ENCODE assay signal across 8 cellular contexts in genomic region chr9:128551652-128552152, GRCh38. TPM values are rescaled to one million over a fixed set of nuclear protein-coding genes. Genes with fewer than 3 reads are reported as not detected.
DNase-seq lines count a peak whose midpoint lies in the region; ATAC-seq and TF ChIP-seq lines count a peak whose summit lies in the region.

No MANE protein-coding gene starts in this region.

- peaks cover 12% of the 10 kb centered on the region for H3K79me1 ChIP-seq in trophoblast cell (ENCODE audit: low read length)

- TF ChIP-seq EP300 in esophagus muscularis mucosa (IDR thresholded peaks at IDR 0.05) = no peak

- H3K4me2 ChIP-seq in PC-3 (ENCODE audit: low read length) (peak overlapping the region; percentile 82), trophoblast cell (ENCODE audit: low read length) (peak overlapping the region; percentile 93)

- H2AK5ac ChIP-seq in trophoblast cell (ENCODE audit: low read length) = no peak overlapping the region

- H3K4me1 ChIP-seq in PC-3 (ENCODE audit: insufficient read depth, low read length) = peaks cover 37% of the 10 kb centered on the region
- peaks cover 53 to 72% (median 66%) of the 10 kb centered on the region in 4 donors for H3K4me1 ChIP-seq in esophagus muscularis mucosa
- peaks cover 6 to 10% of the 10 kb centered on the region in 2 experiments for H3K4me1 ChIP-seq in trophoblast cell (ENCODE audit: control insufficient read depth in 1 of 2, insufficient read depth in 2 of 2, low read length in 2 of 2)

- H3K4me3 ChIP-seq in PC-3 (ENCODE audit: low read length) = peak overlapping the region; percentile 70
- H3K4me3 ChIP-seq in esophagus muscularis mucosa = peak overlapping the region; percentile 77 to 99 (median 96)
- H3K4me3 ChIP-seq in trophoblast cell (ENCODE audit: low read depth, low read length) = peak overlapping the region; percentile 97

- H3F3A ChIP-seq in PC-3 (ENCODE audit: low read length, unreplicated experiment) = peaks cover 7% of the 10 kb centered on the region

- H2AFZ ChIP-seq in PC-3 (ENCODE audit: low read length) = peak overlapping the region; percentile 62
- peak overlapping the region; percentile 33 for H2AFZ ChIP-seq in trophoblast cell (ENCODE audit: insufficient read depth, low read length, poor library complexity)

- H4K12ac ChIP-seq in trophoblast cell (ENCODE audit: low read depth, low read length) = peak overlapping the region; percentile 6

- 2% methylated on average over 15 of the region's 22 CpGs for WGBS in esophagus muscularis mucosa
- WGBS in trophoblast cell (ENCODE audit: extremely low coverage, insufficient coverage, insufficient read length) = no CpG with 5 or more reads among the region's 22 CpGs

- peak overlapping the region; percentile 20 for H3K27ac ChIP-seq in PC-3 (ENCODE audit: low read length)
- H3K27ac ChIP-seq in esophagus muscularis mucosa (replicated peaks in 1 of 4) = peak overlapping the region; percentile 98 to 100 (median 99)
- peak overlapping the region; percentile 24 for H3K27ac ChIP-seq in trophoblast cell (ENCODE audit: low read depth, low read length)

- H3K79me2 ChIP-seq in PC-3 (ENCODE audit: low read length) (peaks cover 43% of the 10 kb centered on the region), trophoblast cell (ENCODE audit: control insufficient read depth, insufficient read depth, low read length, poor library complexity) (peaks cover 7% of the 10 kb centered on the region)

- H2BK5ac ChIP-seq in trophoblast cell (ENCODE audit: low read depth, low read length, poor library complexity) = no peak overlapping the region

- no peaks in the 10 kb centered on the region for H3K9me2 ChIP-seq in PC-3 (replicated peaks; ENCODE audit: low read length)

- ATAC-seq in GM19395 (IDR thresholded peaks at IDR 0.05; ENCODE audit: unreplicated experiment) = peak; percentile 33
- peak; percentile 62 for ATAC-seq in PC-3
- ATAC-seq in HG02588 (IDR thresholded peaks at IDR 0.05; ENCODE audit: unreplicated experiment) = no peak

- intact Hi-C loops in PC-3 (cut with micrococcal nuclease) = loop anchor here (10.0 kb wide), 1 partner anchor 47 kb away; the partner anchor contains the start of gene GLE1
- intact Hi-C loops in esophagus muscularis mucosa (cut with DNase I) = no loop called here

- H3K18ac ChIP-seq in trophoblast cell (ENCODE audit: low read length) = no peak overlapping the region

- peak overlapping the region; percentile 33 for H4K91ac ChIP-seq in trophoblast cell (ENCODE audit: low read depth, low read length)

- H3K9ac ChIP-seq in PC-3 (ENCODE audit: low read length) (peak overlapping the region; percentile 55), trophoblast cell (ENCODE audit: low read length) (peak overlapping the region; percentile 54)

- no peaks in the 10 kb centered on the region for H3K36me3 ChIP-seq in PC-3 (ENCODE audit: low read depth, low read length)
- H3K36me3 ChIP-seq in esophagus muscularis mucosa = no peaks in the 10 kb centered on the region
- no peaks in the 10 kb centered on the region for H3K36me3 ChIP-seq in trophoblast cell (ENCODE audit: control insufficient read depth in 1 of 2, insufficient read depth in 2 of 2, low read length in 2 of 2)

- no peak overlapping the region for H3K23ac ChIP-seq in trophoblast cell (ENCODE audit: low read length)

- TF ChIP-seq CTCF in PC-3 (conservative IDR thresholded peaks at IDR 0.05; ENCODE audit: low read depth, low read length) (no peak), esophagus muscularis mucosa (IDR thresholded peaks at IDR 0.05) (no peak), GM10248 (IDR thresholded peaks at IDR 0.05; ENCODE audit: control extremely low read depth, extremely low read depth, low read depth, missing control alignments) (no peak), GM10266 (IDR thresholded peaks at IDR 0.05; ENCODE audit: control insufficient read depth, insufficient read depth, low read depth, missing control alignments) (no peak)

- DNase-seq in PC-3 (peak; percentile 73), esophagus muscularis mucosa (ENCODE audit: extremely low spot score) (no peak), trophoblast cell (no peak), GM10248 (ENCODE audit: extremely low spot score) (no peak), middle frontal gyrus (ENCODE audit: extremely low spot score, low spot score) (no peak), GM10266 (ENCODE audit: extremely low spot score) (no peak)

- peak overlapping the region; percentile 93 for H4K8ac ChIP-seq in trophoblast cell (ENCODE audit: low read depth, low read length)

- peak overlapping the region; percentile 7 for H2BK120ac ChIP-seq in trophoblast cell (ENCODE audit: insufficient read depth, low read length, poor library complexity)

- H3K27me3 ChIP-seq in PC-3 (ENCODE audit: low read length) (no peaks in the 10 kb centered on the region), esophagus muscularis mucosa (no peaks in the 10 kb centered on the region), trophoblast cell (ENCODE audit: insufficient read depth, low read length) (no peaks in the 10 kb centered on the region)

- POLR2A ChIA-PET in PC-3 (lab: Charles Lee; ENCODE audit: unreplicated experiment) (interaction anchor here (0.6 kb wide), 3 partner anchors 19 to 420 kb away, joined by 3 to 9 read pairs (median 6); no protein-coding TSS in a partner anchor), GM10248 (lab: Yijun Ruan, JAX) (interaction anchor here (1.2 to 1.7 kb wide), 13 partner anchors 8 to 278 kb away, joined by 3 to 14 read pairs (median 6); partner anchors contain the start of gene SPOUT1)

- H3K9me3 ChIP-seq in PC-3 (ENCODE audit: low read length) (no peaks in the 10 kb centered on the region), esophagus muscularis mucosa (no peaks in the 10 kb centered on the region), trophoblast cell (ENCODE audit: insufficient read depth, low read depth, low read length) (no peaks in the 10 kb centered on the region)

- H2BK12ac ChIP-seq in trophoblast cell (ENCODE audit: low read length) = no peak overlapping the region

- peaks cover 24% of the 10 kb centered on the region for H4K20me1 ChIP-seq in PC-3 (ENCODE audit: low read length)

- CTCF ChIA-PET in PC-3 (lab: Charles Lee) (interaction anchor here (0.6 kb wide), 1 partner anchor 449 kb away, joined by 3 read pairs; no protein-coding TSS in a partner anchor), GM10248 (lab: Yijun Ruan, JAX) (interaction anchor here (1.0 to 3.5 kb wide), 5 partner anchors 10 to 260 kb away, joined by 3 to 22 read pairs (median 3); no protein-coding TSS in a partner anchor)

- TSS peak; percentile 87 for BruUV-seq in PC-3 (replicated peaks; lab: Mats Ljungman, UMichigan)

- no peak for TF ChIP-seq POLR2A in esophagus muscularis mucosa (IDR thresholded peaks at IDR 0.05; ENCODE audit: low read depth)

- peak overlapping the region; percentile 18 for H3K14ac ChIP-seq in trophoblast cell (ENCODE audit: low read length)

- no peak overlapping the region for H3K4ac ChIP-seq in trophoblast cell (ENCODE audit: low read depth, low read length)

RNA-seq across cellular contexts. Expression of gene SPTAN1, which starts 0.7 kb away (rescaled TPM):
- total RNA-seq in PC-3 (2014; rRNA removed) (221 and 251 TPM in 2 replicates), esophagus muscularis mucosa (100 to 1,000 TPM; 204 to 368 (median 348) TPM)
- 114 and 119 TPM in 2 replicates for polyA plus RNA-seq in trophoblast cell (2013)

RNA-seq across cellular contexts. Expression of gene GLE1, which starts 47.2 kb away (rescaled TPM):
- total RNA-seq in PC-3 (2014; rRNA removed) (27.0 and 39.0 TPM in 2 replicates), esophagus muscularis mucosa (10 to 100 TPM; 18.3 to 27.8 (median 20.5) TPM)
- 13.0 and 13.3 TPM in 2 replicates for polyA plus RNA-seq in trophoblast cell (2013)

Comparison
In these comparisons a context has a peak if more than half of its experiments do, and no peak if none do; other contexts are left out.
1. H3K27ac ChIP-seq: peak in every context shown above with its lines; median percentile 99 in esophagus muscularis mucosa; 24 in trophoblast cell; 20 in PC-3.